ENCODE assay signal across 26 cellular contexts in the genomic region with DNA sequence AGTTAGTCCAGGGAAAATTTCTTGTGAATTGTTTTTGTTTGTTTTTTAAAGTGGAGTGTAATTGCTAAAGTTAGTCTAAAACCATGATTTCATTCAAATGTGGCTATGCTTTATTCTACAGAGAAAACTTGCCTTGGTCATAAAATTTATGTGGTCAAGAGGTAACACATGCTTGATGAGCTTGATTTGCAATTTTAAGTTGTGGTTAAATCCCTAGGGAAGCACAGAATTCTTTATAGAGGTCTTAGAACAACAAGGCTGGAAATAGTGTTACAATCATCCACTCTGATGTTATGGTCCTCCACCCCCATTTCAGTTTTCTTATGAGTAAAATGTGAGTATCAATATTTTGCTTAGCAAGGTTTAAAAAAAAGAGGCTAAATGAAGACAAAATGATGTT.
"Had no signal": no experiment of that assay in that cellular context is flagged by ENCODE, and none has a peak within 500 bp of the region (broad histone marks: within the 10 kb centered on the region; RNA-seq: fewer than 3 reads in every experiment).

No MANE protein-coding gene starts in this region.

- H3K4me2 ChIP-seq: neural progenitor cell had no signal

- H3K9ac ChIP-seq: neural progenitor cell had no signal

- H3K4me1 ChIP-seq: left lung, lower lobe of right lung, right atrium auricular region, right lobe of liver, spleen, suprapubic skin, tibial artery, upper lobe of right lung had no signal

- H3K27ac ChIP-seq: left lung, lower lobe of right lung, neural progenitor cell, neutrophil, ovary, right atrium auricular region, right lobe of liver, spleen, suprapubic skin, thoracic aorta, tibial artery, upper lobe of right lung had no signal

- H2AFZ ChIP-seq: neural progenitor cell had no signal

- ATAC-seq: left colon; left lung; lower lobe of right lung; natural killer cell; right lobe of liver; stimulated activated effector memory CD8-positive, alpha-beta T cell treated with anti-CD3 and anti-CD28 coated beads, Interleukin-12 subunit alpha, Interleukin-12 subunit beta, amount 100 ng/mL, for 72 hours; upper lobe of right lung had no signal

- DNase-seq: hippocampal formation; kidney glomerular epithelial cell; left colon; left lung; lower lobe of right lung; mammary epithelial cell; mesenchymal stem cell; naive B cell; natural killer cell; nephron progenitor cell; occipital lobe; ovary; right lobe of liver; small intestine; spleen; stimulated activated CD4-positive, alpha-beta T cell treated with anti-CD3 and anti-CD28 coated beads, Interleukin-4, amount 100 ng/mL, for 24 hours; stimulated activated naive CD4-positive, alpha-beta T cell; tibial artery; trophoblast cell; upper lobe of right lung had no signal

- H3K9me3 ChIP-seq: lower lobe of right lung, neutrophil, ovary, right atrium auricular region, right lobe of liver, thoracic aorta, tibial artery, upper lobe of right lung had no signal

- H3K27me3 ChIP-seq: left lung, neural progenitor cell, neutrophil, ovary, right atrium auricular region, right lobe of liver, spleen, suprapubic skin, tibial artery, upper lobe of right lung had no signal

- H3K36me3 ChIP-seq: left lung, lower lobe of right lung, neural progenitor cell, neutrophil, ovary, right atrium auricular region, right lobe of liver, spleen, suprapubic skin, thoracic aorta, tibial artery, upper lobe of right lung had no signal

- H3K4me3 ChIP-seq: left lung, lower lobe of right lung, neural progenitor cell, ovary, right atrium auricular region, right lobe of liver, spleen, suprapubic skin, thoracic aorta, tibial artery, upper lobe of right lung had no signal
